Comparison of ENCODE assay signal across 12 cellular contexts in the genomic region with DNA sequence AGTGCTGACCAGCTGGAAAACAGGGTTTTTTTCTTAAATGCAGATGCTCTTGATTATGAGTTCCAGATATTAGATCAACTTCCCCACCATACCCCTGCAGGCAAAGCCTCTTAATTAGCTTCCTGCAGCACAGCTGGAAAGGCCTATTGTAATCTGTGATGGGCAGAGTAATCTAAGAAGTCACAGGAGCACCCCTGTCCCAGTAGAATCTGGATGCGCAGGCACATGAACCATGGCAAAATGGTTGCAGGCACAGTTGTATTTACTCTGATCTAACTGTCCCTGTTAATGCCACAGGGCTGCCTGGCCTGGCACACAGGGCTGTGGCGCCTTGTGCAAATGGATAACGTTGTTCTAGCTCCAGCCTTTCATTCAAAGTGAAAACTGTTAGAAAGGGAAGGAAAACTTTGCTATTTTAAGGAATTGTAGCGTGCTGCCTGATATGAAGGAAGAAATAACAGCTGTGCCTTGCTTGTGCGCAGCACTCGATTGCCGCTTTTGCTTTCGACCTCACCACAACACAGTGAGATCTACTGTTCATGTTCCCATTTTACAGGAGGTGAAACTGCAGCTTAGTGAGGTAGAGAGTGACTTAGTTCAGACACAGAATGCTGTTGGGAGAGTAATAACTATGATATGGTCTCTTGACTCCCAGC. TPM values are rescaled to one million over a fixed set of nuclear protein-coding genes. Genes with fewer than 3 reads are reported as not detected.
DNase-seq lines count a peak whose midpoint lies in the region; ATAC-seq, FAIRE-seq and TF ChIP-seq lines count a peak whose summit lies in the region.
"Had no signal": no experiment of that assay in that cellular context is flagged by ENCODE, and none has a peak within 500 bp of the region (broad histone marks: within the 10 kb centered on the region; RNA-seq: fewer than 3 reads in every experiment).

No MANE protein-coding gene starts in this region.

- H3K9me2 ChIP-seq in PC-9 (ENCODE audit: insufficient read depth) = no peaks in the 10 kb centered on the region

- intact Hi-C loops in PC-9 (cut with micrococcal nuclease; ENCODE audit: unreplicated experiment) = no loop called here

- peaks cover 16% of the 10 kb centered on the region for H3F3A ChIP-seq in PC-9 (ENCODE audit: insufficient read depth, low read depth)

- POLR2A ChIA-PET in PC-9 (lab: Charles Lee; ENCODE audit: unreplicated experiment) = interaction anchor here (0.6 kb wide), 1 partner anchor 39 kb away, joined by 4 read pairs; no protein-coding TSS in a partner anchor

- H3K9me3 ChIP-seq in PC-9 (ENCODE audit: insufficient read depth, low read depth) (no peaks in the 10 kb centered on the region), keratinocyte (ENCODE audit: control insufficient read depth, low read depth, low read length) (no peaks in the 10 kb centered on the region)
- H3K9me3 ChIP-seq: neutrophil had no signal

- H3K4me1 ChIP-seq in PC-9 (replicated peaks; ENCODE audit: insufficient read depth) (peaks cover 54% of the 10 kb centered on the region), keratinocyte (ENCODE audit: control insufficient read depth, extremely low read depth, insufficient read depth, low read length) (peaks cover 75% of the 10 kb centered on the region)

- H3K9ac ChIP-seq in keratinocyte (ENCODE audit: control insufficient read depth, extremely low read depth, insufficient read depth, low read length) = no peak overlapping the region

- H3K4me2 ChIP-seq in PC-9 (peak overlapping the region; percentile 100), keratinocyte (ENCODE audit: control insufficient read depth, extremely low read depth, insufficient read depth, low read depth, low read length) (peak overlapping the region; percentile 75)

- in situ Hi-C loops in KBM-7 (cut with MboI; ENCODE audit: low pct_unique_long_range_greater_than_20kb, low sequenced_read_pairs) = no loop called here

- H3K27me3 ChIP-seq in PC-9 (ENCODE audit: insufficient read depth, low read depth) = no peaks in the 10 kb centered on the region
- H3K27me3 ChIP-seq in keratinocyte (ENCODE audit: control insufficient read depth, extremely low read depth, insufficient read depth, low read length) = no peaks in the 10 kb centered on the region

- CTCF ChIA-PET in PC-9 (lab: Charles Lee) = interaction anchor here (0.9 to 1.3 kb wide), 2 partner anchors 10 to 53 kb away, joined by 3 to 4 read pairs; no protein-coding TSS in a partner anchor

- H3K9me1 ChIP-seq in keratinocyte (ENCODE audit: control insufficient read depth, extremely low read depth, insufficient read depth, low read length) = no peaks in the 10 kb centered on the region

- H3K79me2 ChIP-seq in PC-9 (ENCODE audit: low read depth) (peaks cover 32% of the 10 kb centered on the region), keratinocyte (ENCODE audit: control insufficient read depth, insufficient read depth, low read length) (peaks cover 14% of the 10 kb centered on the region)

- no peak overlapping the region for H2AFZ ChIP-seq in PC-9
- H2AFZ ChIP-seq in keratinocyte (ENCODE audit: control insufficient read depth, low read length) = no peak overlapping the region

- dilution Hi-C loops in keratinocyte (cut with MboI; ENCODE audit: extremely low pct_ligation_motif_present, low sequenced_read_pairs) = no loop called here

- no TSS peak for BruUV-seq in PC-9 (replicated peaks; lab: Mats Ljungman, UMichigan)

- ATAC-seq in GM21526 (IDR thresholded peaks at IDR 0.05; ENCODE audit: low FRiP score, unreplicated experiment) (peak; percentile 93), HG02884 (IDR thresholded peaks at IDR 0.05; ENCODE audit: unreplicated experiment) (no peak)
- ATAC-seq: stimulated activated naive CD8-positive, alpha-beta T cell treated with anti-CD3 and anti-CD28 coated beads, Interleukin-15, amount 100 ng/mL, for 72 hours had no signal

- TF ChIP-seq CTCF in AG09309 (IDR thresholded peaks at IDR 0.05; ENCODE audit: control insufficient read depth, insufficient read depth, low read depth, low read length, missing control alignments) (no peak), PC-9 (conservative IDR thresholded peaks at IDR 0.05) (no peak), keratinocyte (optimal IDR thresholded peaks at IDR 0.05 in 1 of 3, IDR thresholded peaks at IDR 0.05 in 1 of 3, conservative IDR thresholded peaks at IDR 0.05 in 1 of 3; ENCODE audit: extremely low read depth in 1 of 3, insufficient read depth in 2 of 3, low read length in 3 of 3) (no peak)

- no peak for DNase-seq in AG09309 (ENCODE audit: low read depth)
- DNase-seq in PC-9 = no peak
- no peak for DNase-seq in keratinocyte (ENCODE audit: low read depth, low spot score)
- no peak for DNase-seq in KBM-7
- no peak for DNase-seq in dermis blood vessel endothelial cell
- DNase-seq in SHP77 treated with DMSO at 0.1 percent for 48 hours (lab: John Stamatoyannopoulos, UW) = no peak
- DNase-seq: CD4-positive, CD25-positive, alpha-beta regulatory T cell; stimulated activated naive CD8-positive, alpha-beta T cell treated with anti-CD3 and anti-CD28 coated beads, Interleukin-15, amount 100 ng/mL, for 72 hours had no signal

- peak overlapping the region; percentile 68 for H3K4me3 ChIP-seq in AG09309 (ENCODE audit: control insufficient read depth, low read depth, low read length)
- H3K4me3 ChIP-seq in PC-9 = no peak overlapping the region
- H3K4me3 ChIP-seq in keratinocyte (ENCODE audit: control insufficient read depth in 2 of 3, extremely low read depth in 1 of 3, insufficient read depth in 2 of 3, low read depth in 1 of 3, low read length in 3 of 3) = peak overlapping the region in 1 of 3 experiments; percentile 62

- H4K20me1 ChIP-seq in PC-9 (ENCODE audit: insufficient read depth) = no peaks in the 10 kb centered on the region
- no peaks in the 10 kb centered on the region for H4K20me1 ChIP-seq in keratinocyte (ENCODE audit: control insufficient read depth, extremely low read depth, insufficient read depth, low read length)

- H3K36me3 ChIP-seq in PC-9 (ENCODE audit: low read depth) (peaks cover 7% of the 10 kb centered on the region; the same call in 1 of the 2 replicates), keratinocyte (ENCODE audit: control insufficient read depth in 2 of 2, extremely low read depth in 1 of 2, insufficient read depth in 2 of 2, low read length in 2 of 2) (peaks cover 2 to 7% of the 10 kb centered on the region in 2 experiments)
- H3K36me3 ChIP-seq: neutrophil had no signal

- peak; percentile 63 for FAIRE-seq in keratinocyte (lab: Jason Lieb, UNC)

- H3K27ac ChIP-seq in PC-9 (peak overlapping the region; percentile 67), keratinocyte (ENCODE audit: control insufficient read depth, insufficient read depth, low read length) (no peak overlapping the region)
- H3K27ac ChIP-seq: neutrophil had no signal

RNA-seq across cellular contexts. Expression of gene TGFBI, which starts 2.3 kb away (rescaled TPM):
- 430 and 437 TPM in 2 replicates for total RNA-seq in PC-9 (2021)
- 270 to 490 TPM (median 379 TPM) in 3 replicates for polyA plus RNA-seq in keratinocyte
- polyA plus RNA-seq in keratinocyte (2011; ENCODE audit: low read depth) = 92.0 TPM
- polyA plus RNA-seq in keratinocyte (2011; cell fraction: cytosol; rRNA removed) = 190 and 225 TPM in 2 replicates
- 856 and 930 TPM in 2 replicates for polyA plus RNA-seq in keratinocyte (2011; cell fraction: nucleus; rRNA removed)
- 178 and 370 TPM in 2 replicates for polyA plus RNA-seq in keratinocyte (2012; ENCODE audit: low replicate concordance)
- 282 to 529 TPM (median 401 TPM) in 3 replicates for polyA minus RNA-seq in keratinocyte
- 410 TPM for polyA minus RNA-seq in keratinocyte (2011; cell fraction: cytosol; rRNA and poly(A)+ RNA removed)
- 536 and 762 TPM in 2 replicates for polyA minus RNA-seq in keratinocyte (2011; cell fraction: nucleus; rRNA and poly(A)+ RNA removed)
- 3.9 and 9.5 TPM in 2 replicates for total RNA-seq in dermis blood vessel endothelial cell
- total RNA-seq: activated T-helper 1 cell treated with anti-CD3 and anti-CD28 coated beads, Interleukin-12 subunit alpha, Interleukin-12 subunit beta, Interleukin-2, Interleukin-4 antibody, amounts not matched to agents 30 ng/mL and 10 ng/mL and 1 ng/mL, durations not matched to agents 14 hours and 24 hours and 36 hours had no signal

Comparison
In these comparisons a context has a peak if more than half of its experiments do, and no peak if none do; other contexts are left out.
1. RNA of gene TGFBI, which starts 2.3 kb away (total RNA-seq): 430 to 437 TPM in PC-9; 3.9 to 9.5 TPM in dermis blood vessel endothelial cell; every median in the first group is over 10 times any median in the second.